In the genomic region with DNA sequence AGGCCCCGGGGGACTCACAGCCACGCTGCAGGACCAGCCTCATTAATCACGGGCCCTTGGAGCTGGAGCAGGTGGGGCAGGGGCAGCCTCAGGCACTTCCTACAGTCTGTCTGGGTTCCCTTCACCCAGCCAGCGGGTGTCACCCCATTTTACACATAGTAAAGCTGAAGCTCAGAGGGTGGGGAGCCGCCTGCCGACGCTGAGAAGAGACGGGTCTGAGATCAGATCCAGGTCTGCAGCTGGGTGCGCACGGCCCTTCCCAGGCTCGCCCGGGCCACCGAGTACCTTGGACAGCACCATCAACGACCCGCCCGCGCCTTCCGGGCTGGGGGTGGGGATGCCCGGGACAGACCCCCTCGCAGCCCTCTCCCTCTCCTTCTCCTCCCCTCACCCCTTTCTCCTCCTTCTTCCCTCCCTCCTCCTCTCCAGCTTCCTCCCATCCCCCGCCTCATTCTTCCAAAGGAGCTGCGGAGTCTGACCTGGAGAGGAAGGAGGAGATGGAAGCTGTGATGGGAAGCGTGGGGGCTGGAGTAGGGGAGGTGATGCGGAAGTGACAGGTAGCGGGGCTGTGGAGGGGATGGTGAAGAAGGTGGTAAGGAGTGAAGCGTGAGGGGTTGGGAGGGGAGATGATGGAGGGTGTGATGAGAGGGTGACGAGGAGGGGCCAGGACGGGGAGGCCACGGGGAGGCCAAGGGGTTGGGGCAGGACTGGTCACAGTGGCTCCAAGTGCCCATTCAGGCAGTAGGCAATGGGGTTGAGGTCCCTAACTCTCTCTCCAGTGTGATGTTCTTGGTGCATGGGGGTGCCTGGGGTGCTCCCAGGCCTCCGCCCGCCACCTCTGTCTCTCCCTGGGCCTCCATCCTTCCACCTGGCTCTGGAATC, we compare ENCODE assay signal across 12 cellular contexts. TPM values are rescaled to one million over a fixed set of nuclear protein-coding genes. Genes with fewer than 3 reads are reported as not detected.
DNase-seq lines count a peak whose midpoint lies in the region; ATAC-seq and TF ChIP-seq lines count a peak whose summit lies in the region.
"Had no signal": no experiment of that assay in that cellular context is flagged by ENCODE, and none has a peak within 500 bp of the region (broad histone marks: within the 10 kb centered on the region; RNA-seq: fewer than 3 reads in every experiment).

No MANE protein-coding gene starts in this region.

- H3K4me3 ChIP-seq in OCI-LY7 (ENCODE audit: low read depth, low read length, poor library complexity, severe bottlenecking) (peak overlapping the region; percentile 90), iPS-18c (ENCODE audit: insufficient read depth, low read depth, low read length) (peak overlapping the region; percentile 35; the same call in 1 of the 2 replicates), sigmoid colon (no peak overlapping the region)

- no peak overlapping the region for H3K4me3 Mint-ChIP-seq in natural killer cell treated with Interleukin-12 subunit alpha and Interleukin-12 subunit beta and Interleukin-15 and Interleukin-18, amount 100 ng/mL, for 72 hours
- no peak overlapping the region for H3K4me3 Mint-ChIP-seq in naive thymus-derived CD8-positive, alpha-beta T cell

- intact Hi-C loops in OCI-LY7 (cut with micrococcal nuclease; ENCODE audit: unreplicated experiment) = no loop called here
- intact Hi-C loops in sigmoid colon (cut with DNase I) = no loop called here

- WGBS in sigmoid colon, 2 donors = 25 to 37% methylated on average over 31 of the region's 31 CpGs

- H3K9me2 ChIP-seq in OCI-LY7 (ENCODE audit: insufficient read depth, low read length) = no peaks in the 10 kb centered on the region

- peaks cover 6 to 46% (median 16%) of the 10 kb centered on the region in 3 donors for H3K27me3 ChIP-seq in sigmoid colon

- ATAC-seq in natural killer cell treated with Interleukin-12 subunit alpha and Interleukin-12 subunit beta and Interleukin-15 and Interleukin-18, amount 100 ng/mL, for 72 hours = no peak
- no peak for ATAC-seq in naive thymus-derived CD8-positive, alpha-beta T cell

- H2AFZ ChIP-seq in OCI-LY7 (ENCODE audit: low read length) = no peak overlapping the region

- no peak for TF ChIP-seq POLR2A in sigmoid colon (IDR thresholded peaks at IDR 0.05)

- CTCF ChIA-PET in OCI-LY7 (lab: Charles Lee; ENCODE audit: unreplicated experiment) = interaction anchor here (1.9 to 3.6 kb wide), 2 partner anchors 9 to 15 kb away, joined by 7 to 15 read pairs; no protein-coding TSS in a partner anchor

- no peak overlapping the region for H3K27ac Mint-ChIP-seq in natural killer cell treated with Interleukin-12 subunit alpha and Interleukin-12 subunit beta and Interleukin-15 and Interleukin-18, amount 100 ng/mL, for 72 hours
- H3K27ac Mint-ChIP-seq in naive thymus-derived CD8-positive, alpha-beta T cell = peak overlapping the region in 1 of 10 donors; percentile 84
- H3K27ac Mint-ChIP-seq: activated T-helper 2 cell treated with anti-CD3 and anti-CD28 coated beads, Interferon-gamma antibody, Interleukin-2, Interleukin-4, amounts not matched to agents 10 μg/mL and 5 μg/mL and 100 μg/mL, durations not matched to agents 14 hours and 24 hours and 36 hours had no signal

- DNase-seq in AG08396 (ENCODE audit: low spot score) = peak; percentile 58
- DNase-seq in GM13976 (ENCODE audit: low spot score) = peak; percentile 75
- DNase-seq in OCI-LY7 (ENCODE audit: low spot score) = peak; percentile 71
- DNase-seq in natural killer cell treated with Interleukin-12 subunit alpha and Interleukin-12 subunit beta and Interleukin-15 and Interleukin-18, amount 100 ng/mL, for 72 hours (ENCODE audit: low spot score) = no peak
- DNase-seq in sigmoid colon = no peak
- DNase-seq in NK-92 treated with Interleukin-12 subunit alpha and Interleukin-12 subunit beta, amount 100 ng/mL, for 24 hours (lab: John Stamatoyannopoulos, UW) = no peak
- no peak for DNase-seq in naive thymus-derived CD8-positive, alpha-beta T cell
- DNase-seq: effector CD4-positive, alpha-beta T cell; NCI-H1105 treated with DMSO at 0.1 percent for 48 hours had no signal

- peak overlapping the region; percentile 94 for H3K4me2 ChIP-seq in OCI-LY7 (ENCODE audit: low read length)

- no peak for TF ChIP-seq EP300 in sigmoid colon (IDR thresholded peaks at IDR 0.05)

- TF ChIP-seq CTCF in GM13976 (IDR thresholded peaks at IDR 0.05; ENCODE audit: borderline replicate concordance, control extremely low read depth, extremely low read depth, insufficient read depth, missing control alignments) (no peak), OCI-LY7 (conservative IDR thresholded peaks at IDR 0.05; ENCODE audit: low read length) (no peak), sigmoid colon (IDR thresholded peaks at IDR 0.05) (no peak)

- H3K9me3 ChIP-seq in OCI-LY7 (ENCODE audit: low read length) = no peaks in the 10 kb centered on the region
- no peaks in the 10 kb centered on the region for H3K9me3 ChIP-seq in iPS-18c (ENCODE audit: control insufficient read depth, insufficient read depth, low read length)
- no peaks in the 10 kb centered on the region for H3K9me3 ChIP-seq in sigmoid colon

- H3K36me3 ChIP-seq in OCI-LY7 (ENCODE audit: insufficient read depth, low read length) (peaks cover 100% of the 10 kb centered on the region), sigmoid colon (no peaks in the 10 kb centered on the region)

- H3K9me3 Mint-ChIP-seq in natural killer cell treated with Interleukin-12 subunit alpha and Interleukin-12 subunit beta and Interleukin-15 and Interleukin-18, amount 100 ng/mL, for 72 hours = no peaks in the 10 kb centered on the region
- H3K9me3 Mint-ChIP-seq in naive thymus-derived CD8-positive, alpha-beta T cell = no peaks in the 10 kb centered on the region
- H3K9me3 Mint-ChIP-seq: activated T-helper 2 cell treated with anti-CD3 and anti-CD28 coated beads, Interferon-gamma antibody, Interleukin-2, Interleukin-4, amounts not matched to agents 10 μg/mL and 5 μg/mL and 100 μg/mL, durations not matched to agents 14 hours and 24 hours and 36 hours had no signal

- no TSS peak for BruUV-seq in OCI-LY7 (replicated peaks; lab: Mats Ljungman, UMichigan)

- H4K20me1 ChIP-seq in OCI-LY7 (ENCODE audit: insufficient read depth, low read length) = peaks cover 18% of the 10 kb centered on the region

- H3K27ac ChIP-seq in OCI-LY7 (ENCODE audit: low read depth, low read length, poor library complexity, severe bottlenecking) = peak overlapping the region; percentile 97
- H3K27ac ChIP-seq in sigmoid colon = no peak overlapping the region

- H3K79me2 ChIP-seq in OCI-LY7 (ENCODE audit: insufficient read depth, low read depth, low read length) = peaks cover 100% of the 10 kb centered on the region

- no peaks in the 10 kb centered on the region for H3K36me3 Mint-ChIP-seq in natural killer cell treated with Interleukin-12 subunit alpha and Interleukin-12 subunit beta and Interleukin-15 and Interleukin-18, amount 100 ng/mL, for 72 hours
- peaks cover 0 to 2% (median 2%) of the 10 kb centered on the region in 3 donors for H3K36me3 Mint-ChIP-seq in naive thymus-derived CD8-positive, alpha-beta T cell

- POLR2A ChIA-PET in OCI-LY7 (lab: Charles Lee) = interaction anchor here (0.6 to 18.1 kb wide), 4 partner anchors 10 to 129 kb away, joined by 3 to 235 read pairs (median 3); a partner anchor contains a TSS
- POLR2A ChIA-PET in naive thymus-derived CD8-positive, alpha-beta T cell (lab: Charles Lee) = no interaction called here

- H3K4me1 ChIP-seq in OCI-LY7 (ENCODE audit: insufficient read depth, low read length, poor library complexity, severe bottlenecking) (peaks cover 100% of the 10 kb centered on the region), sigmoid colon (no peaks in the 10 kb centered on the region)

- in situ Hi-C loops in GM13976 (cut with MboI; ENCODE audit: low sequenced_read_pairs, unreplicated experiment) = no loop called here

- peaks cover 0 to 5% of the 10 kb centered on the region in 2 donors for H3K27me3 Mint-ChIP-seq in natural killer cell treated with Interleukin-12 subunit alpha and Interleukin-12 subunit beta and Interleukin-15 and Interleukin-18, amount 100 ng/mL, for 72 hours
- H3K27me3 Mint-ChIP-seq in naive thymus-derived CD8-positive, alpha-beta T cell = no peaks in the 10 kb centered on the region

- H3K4me1 Mint-ChIP-seq in natural killer cell treated with Interleukin-12 subunit alpha and Interleukin-12 subunit beta and Interleukin-15 and Interleukin-18, amount 100 ng/mL, for 72 hours (ENCODE audit: low read depth in 2 of 2) = peaks cover 4 to 7% of the 10 kb centered on the region in 2 donors
- peaks cover 21 to 55% (median 42%) of the 10 kb centered on the region in 4 donors for H3K4me1 Mint-ChIP-seq in naive thymus-derived CD8-positive, alpha-beta T cell

RNA-seq across cellular contexts. Expression of a gene that starts 8.8 kb away (rescaled TPM):
- total RNA-seq in OCI-LY7 (2014; rRNA removed; shearing (Covaris generic)) = 263 and 293 TPM in 2 replicates
- total RNA-seq in OCI-LY7 (2022) = 510 and 535 TPM in 2 replicates
- 1 to 10 TPM in 1 of 2 donors, not detected in 1; 1.2 TPM for total RNA-seq in natural killer cell treated with Interleukin-12 subunit alpha and Interleukin-12 subunit beta and Interleukin-15 and Interleukin-18, amount 100 ng/mL, for 72 hours
- 1 to 10 TPM; 2.8 to 8.0 (median 3.4) TPM for total RNA-seq in sigmoid colon
- polyA plus RNA-seq in sigmoid colon = 10 to 100 TPM in 1 of 3 donors, 1 to 10 TPM in 2; 1.2 to 15.8 (median 3.0) TPM
- total RNA-seq in naive thymus-derived CD8-positive, alpha-beta T cell = 1 to 10 TPM; 2.8 to 4.1 TPM
- 1 to 10 TPM in 1 of 3 donors, under 1 TPM in 2; 0.09 to 1.5 (median 0.48) TPM for polyA plus RNA-seq in naive thymus-derived CD8-positive, alpha-beta T cell
- total RNA-seq: T-helper 2 cell treated with Interferon-gamma antibody and Interleukin-4, amounts not matched to agents 100 ng/mL and 5 ng/mL, for 36 hours had no signal

Comparison
In these comparisons a context has a peak if more than half of its experiments do, and no peak if none do; other contexts are left out.
1. DNase-seq: peak in AG08396 (single experiment), GM13976 (single experiment) and OCI-LY7 (single experiment); none in natural killer cell treated with Interleukin-12 subunit alpha and Interleukin-12 subunit beta and Interleukin-15 and Interleukin-18, amount 100 ng/mL, for 72 hours (single experiment), sigmoid colon (single experiment), NK-92 treated with Interleukin-12 subunit alpha and Interleukin-12 subunit beta, amount 100 ng/mL, for 24 hours (single experiment) and naive thymus-derived CD8-positive, alpha-beta T cell (0 of 10).
2. H3K4me3 ChIP-seq: peak in OCI-LY7 (single experiment) and iPS-18c (single experiment); none in sigmoid colon (0 of 4).
3. RNA of a gene that starts 8.8 kb away (total RNA-seq): 263 to 535 TPM in OCI-LY7; 2.8 to 4.1 TPM in naive thymus-derived CD8-positive, alpha-beta T cell, 2.8 to 8.0 TPM in sigmoid colon and 1.2 TPM in natural killer cell treated with Interleukin-12 subunit alpha and Interleukin-12 subunit beta and Interleukin-15 and Interleukin-18, amount 100 ng/mL, for 72 hours; every median in the first group is over 10 times any median in the second.